Comparison of ENCODE assay signal across 14 cellular contexts in genomic region chr20:49510562-49511117, GRCh38. TPM values are rescaled to one million over a fixed set of nuclear protein-coding genes. Genes with fewer than 3 reads are reported as not detected.
DNase-seq lines count a peak whose midpoint lies in the region; ATAC-seq and TF ChIP-seq lines count a peak whose summit lies in the region.
"Had no signal": no experiment of that assay in that cellular context is flagged by ENCODE, and none has a peak within 500 bp of the region (broad histone marks: within the 10 kb centered on the region; RNA-seq: fewer than 3 reads in every experiment).

No MANE protein-coding gene starts in this region.

- no peaks in the 10 kb centered on the region for H3K27me3 ChIP-seq in trophoblast cell (ENCODE audit: insufficient read depth, low read length)

- H3K9me3 ChIP-seq in trophoblast cell (ENCODE audit: insufficient read depth, low read depth, low read length), result no peaks in the 10 kb centered on the region

- H4K12ac ChIP-seq in trophoblast cell (ENCODE audit: low read depth, low read length), result no peak overlapping the region

- peaks cover 5% of the 10 kb centered on the region for H3K4me1 Mint-ChIP-seq in activated T-cell treated with anti-CD3 and anti-CD28 coated beads, Interleukin-2, amount 50 U/mL, for 4 hours (ENCODE audit: low read depth)

- H2AK5ac ChIP-seq in trophoblast cell (ENCODE audit: low read length), result no peak overlapping the region

- no CpG with 5 or more reads among the region's 12 CpGs for WGBS in trophoblast cell (ENCODE audit: extremely low coverage, insufficient coverage, insufficient read length)

- peaks cover 3 to 5% of the 10 kb centered on the region in 2 experiments for H3K4me1 ChIP-seq in trophoblast cell (ENCODE audit: control insufficient read depth in 1 of 2, insufficient read depth in 2 of 2, low read length in 2 of 2)

- no peak overlapping the region for H4K91ac ChIP-seq in trophoblast cell (ENCODE audit: low read depth, low read length)

- H3K4me3 ChIP-seq in AG09309 (ENCODE audit: control insufficient read depth, low read depth, low read length), result no peak overlapping the region
- no peak overlapping the region for H3K4me3 ChIP-seq in trophoblast cell (ENCODE audit: low read depth, low read length)

- TF ChIP-seq CTCF in AG09309 (IDR thresholded peaks at IDR 0.05; ENCODE audit: control insufficient read depth, insufficient read depth, low read depth, low read length, missing control alignments) (no peak), RWPE1 (conservative IDR thresholded peaks at IDR 0.05; ENCODE audit: low read depth) (no peak)

- H3K36me3 Mint-ChIP-seq in activated T-cell treated with anti-CD3 and anti-CD28 coated beads, Interleukin-2, amount 50 U/mL, for 4 hours (ENCODE audit: insufficient read depth), result no peaks in the 10 kb centered on the region
- H3K36me3 Mint-ChIP-seq: CD4-positive, alpha-beta memory T cell; T-cell had no signal

- no peak overlapping the region for H3K4me3 Mint-ChIP-seq in activated T-cell treated with anti-CD3 and anti-CD28 coated beads, Interleukin-2, amount 50 U/mL, for 4 hours
- H3K4me3 Mint-ChIP-seq: activated T-cell treated with anti-CD3 and anti-CD28 coated beads, Interleukin-2, amount 50 U/mL, for 72 hours; CD4-positive, alpha-beta memory T cell; T-cell had no signal

- no peak overlapping the region for H3K14ac ChIP-seq in trophoblast cell (ENCODE audit: low read length)

- H2AFZ ChIP-seq in trophoblast cell (ENCODE audit: insufficient read depth, low read length, poor library complexity), result no peak overlapping the region

- CTCF ChIA-PET in RWPE1 (lab: Yijun Ruan, JAX), result interaction anchor here (0.6 to 1.2 kb wide), 5 partner anchors 25 to 440 kb away, joined by 3 to 6 read pairs (median 3); no protein-coding TSS in a partner anchor

- H3K36me3 ChIP-seq in trophoblast cell (ENCODE audit: control insufficient read depth in 1 of 2, insufficient read depth in 2 of 2, low read length in 2 of 2), result peaks cover 5 to 9% of the 10 kb centered on the region in 2 experiments

- peaks cover 44% of the 10 kb centered on the region for H3K27me3 Mint-ChIP-seq in activated T-cell treated with anti-CD3 and anti-CD28 coated beads, Interleukin-2, amount 50 U/mL, for 4 hours (ENCODE audit: low read depth)

- H4K8ac ChIP-seq in trophoblast cell (ENCODE audit: low read depth, low read length), result no peak overlapping the region

- no peak for ATAC-seq in activated T-cell treated with anti-CD3 and anti-CD28 coated beads, Interleukin-2, amount 50 U/mL, for 4 hours
- ATAC-seq in GM21528 (IDR thresholded peaks at IDR 0.05; ENCODE audit: low FRiP score, unreplicated experiment), result no peak
- ATAC-seq: activated T-cell treated with anti-CD3 and anti-CD28 coated beads, Interleukin-2, amount 50 U/mL, for 72 hours; T-cell had no signal

- H3K79me2 ChIP-seq in trophoblast cell (ENCODE audit: control insufficient read depth, insufficient read depth, low read length, poor library complexity), result no peaks in the 10 kb centered on the region

- H2BK5ac ChIP-seq in trophoblast cell (ENCODE audit: low read depth, low read length, poor library complexity), result no peak overlapping the region

- no peak overlapping the region for H3K18ac ChIP-seq in trophoblast cell (ENCODE audit: low read length)

- no peak overlapping the region for H3K23ac ChIP-seq in trophoblast cell (ENCODE audit: low read length)

- no peaks in the 10 kb centered on the region for H3K9me3 Mint-ChIP-seq in activated T-cell treated with anti-CD3 and anti-CD28 coated beads, Interleukin-2, amount 50 U/mL, for 4 hours
- H3K9me3 Mint-ChIP-seq: activated T-cell treated with anti-CD3 and anti-CD28 coated beads, Interleukin-2, amount 50 U/mL, for 72 hours; CD4-positive, alpha-beta memory T cell; T-cell had no signal

- POLR2A ChIA-PET in RWPE1 (lab: Yijun Ruan, JAX; ENCODE audit: low non-redundant PET), result no interaction called here

- peak; percentile 92 for DNase-seq in AG09309 (ENCODE audit: low read depth)
- DNase-seq in RWPE1 (ENCODE audit: low spot score), result no peak
- peak; percentile 91 for DNase-seq in fibroblast of the conjunctiva (ENCODE audit: low read depth)
- DNase-seq in trophoblast cell, result peak; percentile 42 to 75
- DNase-seq in hippocampal formation (lab: John Stamatoyannopoulos, UW), result no peak
- DNase-seq in activated T-cell treated with anti-CD3 and anti-CD28 coated beads, Interleukin-2, amount 50 U/mL, for 4 hours, result no peak
- DNase-seq in GF-D8 (lab: John Stamatoyannopoulos, UW), result no peak
- DNase-seq: activated T-cell treated with anti-CD3 and anti-CD28 coated beads, Interleukin-2, amount 50 U/mL, for 72 hours; CD4-positive, alpha-beta memory T cell; midbrain; NCI-H2227 treated with DMSO at 0.1 percent for 48 hours; stimulated activated CD4-positive, alpha-beta T cell treated with anti-CD3 and anti-CD28 coated beads, Interleukin-2, amount 100 ng/mL, for 48 hours; T-cell had no signal

- H3K27ac ChIP-seq in RWPE1 (peak overlapping the region; percentile 76), trophoblast cell (ENCODE audit: low read depth, low read length) (no peak overlapping the region)

- no peak overlapping the region for H2BK12ac ChIP-seq in trophoblast cell (ENCODE audit: low read length)

- no peaks in the 10 kb centered on the region for H3K79me1 ChIP-seq in trophoblast cell (ENCODE audit: low read length)

- H3K4ac ChIP-seq in trophoblast cell (ENCODE audit: low read depth, low read length), result no peak overlapping the region

- H3K9ac ChIP-seq in trophoblast cell (ENCODE audit: low read length), result no peak overlapping the region

- H2BK120ac ChIP-seq in trophoblast cell (ENCODE audit: insufficient read depth, low read length, poor library complexity), result no peak overlapping the region

- H3K4me2 ChIP-seq in trophoblast cell (ENCODE audit: low read length), result peak overlapping the region; percentile 45

RNA-seq across cellular contexts. Expression of gene KCNB1, which starts 28.2 kb away (rescaled TPM):
- polyA plus RNA-seq in trophoblast cell (2013), result 0.01 and 0.14 TPM in 2 replicates
- under 1 TPM in 2 of 3 donors, not detected in 1; 0.05 TPM for total RNA-seq in activated T-cell treated with anti-CD3 and anti-CD28 coated beads, Interleukin-2, amount 50 U/mL, for 4 hours
- total RNA-seq: activated T-cell treated with anti-CD3 and anti-CD28 coated beads, Interleukin-2, amount 50 U/mL, for 72 hours; CD4-positive, alpha-beta memory T cell had no signal

RNA-seq across cellular contexts. Expression of gene PTGIS, which starts 57.3 kb away (rescaled TPM):
- polyA plus RNA-seq in trophoblast cell (2013), result 11.2 and 11.8 TPM in 2 replicates
- total RNA-seq in activated T-cell treated with anti-CD3 and anti-CD28 coated beads, Interleukin-2, amount 50 U/mL, for 4 hours, result 1 to 10 TPM; 1.6 to 2.4 (median 2.1) TPM
- total RNA-seq: CD4-positive, alpha-beta memory T cell had no signal
- polyA plus RNA-seq: CD4-positive, alpha-beta memory T cell had no signal

Comparison
In these comparisons a context has a peak if more than half of its experiments do, and no peak if none do; other contexts are left out.
1. DNase-seq: peak in AG09309 (single experiment), fibroblast of the conjunctiva (single experiment) and trophoblast cell (2 of 2); none in RWPE1 (single experiment), hippocampal formation (0 of 2), activated T-cell treated with anti-CD3 and anti-CD28 coated beads, Interleukin-2, amount 50 U/mL, for 4 hours (single experiment) and GF-D8 (single experiment).